In the genomic region with DNA sequence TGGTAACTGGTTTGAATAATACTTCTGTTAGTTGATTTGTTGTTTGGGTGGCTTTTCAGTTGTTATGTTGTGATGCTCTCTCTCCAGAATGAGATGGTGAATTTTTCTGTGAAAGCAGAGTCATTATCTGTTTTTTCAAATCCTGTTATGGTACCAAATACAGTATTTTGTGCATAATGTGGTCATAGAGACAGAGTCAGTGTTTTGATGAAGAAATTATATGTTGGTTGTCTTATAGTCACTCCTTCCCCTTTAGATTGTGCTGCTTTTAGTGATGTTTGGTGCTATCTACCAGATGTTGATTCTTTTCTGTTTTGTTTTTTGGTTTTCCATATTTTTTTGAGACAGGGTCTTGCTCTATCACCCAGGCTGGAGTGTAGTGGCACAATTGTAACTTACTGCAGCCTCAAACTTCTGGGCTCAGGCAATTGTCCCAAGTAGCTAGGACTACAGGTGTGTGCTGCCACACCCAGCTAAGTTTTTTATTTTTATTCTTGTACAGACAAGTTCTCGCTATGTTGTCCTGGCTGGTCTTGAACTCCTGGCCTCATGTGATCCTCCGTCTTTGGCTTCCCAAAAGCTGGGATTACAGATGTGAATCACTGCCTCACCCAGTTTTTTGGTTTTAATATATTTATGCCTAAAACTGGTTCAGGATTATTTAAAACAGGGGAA, we compare ENCODE assay signal across 12 cellular contexts. TPM values are rescaled to one million over a fixed set of nuclear protein-coding genes. Genes with fewer than 3 reads are reported as not detected.
A peak's percentile ranks its signal among the peaks of the same experiment; 100 is the strongest.
DNase-seq lines count a peak whose midpoint lies in the region; ATAC-seq and TF ChIP-seq lines count a peak whose summit lies in the region.
"Had no signal": no experiment of that assay in that cellular context is flagged by ENCODE, and none has a peak within 500 bp of the region (broad histone marks: within the 10 kb centered on the region; RNA-seq: fewer than 3 reads in every experiment).

No MANE protein-coding gene starts in this region.

- H3K27me3 ChIP-seq in OCI-LY3 (ENCODE audit: low read depth, low read length) = no peaks in the 10 kb centered on the region
- H3K27me3 ChIP-seq: esophagus muscularis mucosa had no signal

- no peak for DNase-seq in activated naive CD8-positive, alpha-beta T cell treated with anti-CD3 and anti-CD28 coated beads for 36 hours
- DNase-seq in immature natural killer cell (no peak), type B pancreatic cell (ENCODE audit: extremely low spot score, unreplicated experiment) (no peak), DMS153 treated with DMSO at 0.1 percent for 48 hours (lab: John Stamatoyannopoulos, UW; ENCODE audit: unreplicated experiment) (no peak), mesothelial cell of epicardium (ENCODE audit: low spot score in 2 of 2, unreplicated experiment in 2 of 2) (no peak)
- DNase-seq: activated CD4-positive, alpha-beta T cell treated with anti-CD3 and anti-CD28 coated beads for 1 hour; stimulated activated naive CD4-positive, alpha-beta T cell treated with Interleukin-2 at 50 U/mL for 16 hours had no signal

- ATAC-seq in SK-N-SH treated with all-trans-retinoic acid at 6 μM for 48 hours = no peak

- peak overlapping the region; percentile 6; the same call in 1 of the 2 replicates for H3K9ac ChIP-seq in OCI-LY3 (ENCODE audit: low read length)

- H3K4me2 ChIP-seq in OCI-LY3 (ENCODE audit: low read length) = peak overlapping the region; percentile 58

- no peak overlapping the region for H2AFZ ChIP-seq in OCI-LY3 (ENCODE audit: low read depth, low read length)

- H3K4me1 ChIP-seq in OCI-LY3 (ENCODE audit: low read length) = peaks cover 59% of the 10 kb centered on the region

- peak overlapping the region; percentile 67 for H3K4me3 Mint-ChIP-seq in activated naive CD8-positive, alpha-beta T cell
- no peak overlapping the region for H3K4me3 Mint-ChIP-seq in activated naive CD8-positive, alpha-beta T cell treated with anti-CD3 and anti-CD28 coated beads for 36 hours
- H3K4me3 Mint-ChIP-seq in immature natural killer cell (peak overlapping the region in 3 of 5 donors; percentile 16 to 84 (median 43)), type B pancreatic cell (no peak overlapping the region), mesothelial cell of epicardium (no peak overlapping the region)

- no peaks in the 10 kb centered on the region for H3K9me3 ChIP-seq in OCI-LY3 (ENCODE audit: insufficient read depth, low read length)
- H3K9me3 ChIP-seq: esophagus muscularis mucosa had no signal

- peaks cover 46% of the 10 kb centered on the region for H4K20me1 ChIP-seq in OCI-LY3 (ENCODE audit: insufficient read depth, low read length)

- peaks cover 85% of the 10 kb centered on the region for H3K4me1 Mint-ChIP-seq in activated naive CD8-positive, alpha-beta T cell (ENCODE audit: low read depth)
- peaks cover 71% of the 10 kb centered on the region for H3K4me1 Mint-ChIP-seq in activated naive CD8-positive, alpha-beta T cell treated with anti-CD3 and anti-CD28 coated beads for 36 hours
- H3K4me1 Mint-ChIP-seq in immature natural killer cell = peaks cover 82 to 96% of the 10 kb centered on the region in 2 donors
- peaks cover 28% of the 10 kb centered on the region for H3K4me1 Mint-ChIP-seq in type B pancreatic cell (ENCODE audit: unreplicated experiment)
- peaks cover 16% of the 10 kb centered on the region for H3K4me1 Mint-ChIP-seq in mesothelial cell of epicardium

- peak overlapping the region; percentile 24 for H3K4me3 ChIP-seq in OCI-LY3 (ENCODE audit: low read length)

- peaks cover 3% of the 10 kb centered on the region for H3K36me3 ChIP-seq in OCI-LY3 (replicated peaks; ENCODE audit: low read depth, low read length)
- H3K36me3 ChIP-seq: esophagus muscularis mucosa had no signal

- H3K27ac Mint-ChIP-seq in activated naive CD8-positive, alpha-beta T cell = no peak overlapping the region
- no peak overlapping the region for H3K27ac Mint-ChIP-seq in activated naive CD8-positive, alpha-beta T cell treated with anti-CD3 and anti-CD28 coated beads for 36 hours
- H3K27ac Mint-ChIP-seq in immature natural killer cell = peak overlapping the region in 4 of 6 donors; percentile 0 to 62 (median 52)
- peak overlapping the region; percentile 22 for H3K27ac Mint-ChIP-seq in type B pancreatic cell
- H3K27ac Mint-ChIP-seq in mesothelial cell of epicardium = no peak overlapping the region

- TF ChIP-seq CTCF in OCI-LY3 (IDR thresholded peaks at IDR 0.05; ENCODE audit: low read depth, low read length) = no peak
- TF ChIP-seq CTCF in type B pancreatic cell (conservative IDR thresholded peaks at IDR 0.05) = no peak
- no peak for TF ChIP-seq CTCF in mesothelial cell of epicardium (IDR thresholded peaks at IDR 0.05; ENCODE audit: unreplicated experiment)

- H3K27ac ChIP-seq in OCI-LY3 (ENCODE audit: low read length) = 0 out of 2 replicates have a peak overlapping the region, but pooled peaks have one; percentile 8
- H3K27ac ChIP-seq: esophagus muscularis mucosa had no signal

- H3K9me3 Mint-ChIP-seq in activated naive CD8-positive, alpha-beta T cell (ENCODE audit: low read depth) = no peaks in the 10 kb centered on the region
- no peaks in the 10 kb centered on the region for H3K9me3 Mint-ChIP-seq in activated naive CD8-positive, alpha-beta T cell treated with anti-CD3 and anti-CD28 coated beads for 36 hours
- H3K9me3 Mint-ChIP-seq in immature natural killer cell (no peaks in the 10 kb centered on the region), type B pancreatic cell (no peaks in the 10 kb centered on the region), mesothelial cell of epicardium (no peaks in the 10 kb centered on the region)
- H3K9me3 Mint-ChIP-seq: IgD-negative memory B cell had no signal

- H3K27me3 Mint-ChIP-seq in activated naive CD8-positive, alpha-beta T cell = no peaks in the 10 kb centered on the region
- H3K27me3 Mint-ChIP-seq in activated naive CD8-positive, alpha-beta T cell treated with anti-CD3 and anti-CD28 coated beads for 36 hours = no peaks in the 10 kb centered on the region
- peaks cover 0 to 3% (median 0%) of the 10 kb centered on the region in 3 donors for H3K27me3 Mint-ChIP-seq in immature natural killer cell (ENCODE audit: low read depth in 3 of 3)
- H3K27me3 Mint-ChIP-seq in type B pancreatic cell = no peaks in the 10 kb centered on the region
- H3K27me3 Mint-ChIP-seq in mesothelial cell of epicardium (ENCODE audit: low read depth) = no peaks in the 10 kb centered on the region
- H3K27me3 Mint-ChIP-seq: IgD-negative memory B cell had no signal

- peaks cover 86% of the 10 kb centered on the region for H3K79me2 ChIP-seq in OCI-LY3 (ENCODE audit: low read length)

- peaks cover 4% of the 10 kb centered on the region for H3K36me3 Mint-ChIP-seq in activated naive CD8-positive, alpha-beta T cell
- H3K36me3 Mint-ChIP-seq in activated naive CD8-positive, alpha-beta T cell treated with anti-CD3 and anti-CD28 coated beads for 36 hours = peaks cover 13% of the 10 kb centered on the region
- H3K36me3 Mint-ChIP-seq in immature natural killer cell (no peaks in the 10 kb centered on the region), type B pancreatic cell (peaks cover 3% of the 10 kb centered on the region), mesothelial cell of epicardium (no peaks in the 10 kb centered on the region)
- H3K36me3 Mint-ChIP-seq: IgD-negative memory B cell had no signal

TF ChIP-seq in SK-N-SH treated with all-trans-retinoic acid at 6 μM for 48 hours, 23 proteins besides CTCF, POLR2A, EP300 and RAD21 (continues in another document):
- no peak for TF ChIP-seq CREB5 (CRISPR knock-in tag; IDR thresholded peaks at IDR 0.05; ENCODE audit: low read depth)
- no peak for TF ChIP-seq TOX (CRISPR knock-in tag; IDR thresholded peaks at IDR 0.05; ENCODE audit: borderline replicate concordance)
- TF ChIP-seq PPARA (CRISPR knock-in tag; IDR thresholded peaks at IDR 0.05; ENCODE audit: borderline replicate concordance) = no peak
- no peak for TF ChIP-seq OSR1 (CRISPR knock-in tag; IDR thresholded peaks at IDR 0.05)
- no peak for TF ChIP-seq ZC3H10 (CRISPR knock-in tag; IDR thresholded peaks at IDR 0.05)
- no peak for TF ChIP-seq ZNF565 (CRISPR knock-in tag; conservative IDR thresholded peaks at IDR 0.05; ENCODE audit: low read depth)
- TF ChIP-seq POU6F1 (CRISPR knock-in tag; IDR thresholded peaks at IDR 0.05; ENCODE audit: borderline replicate concordance, low read depth) = no peak

RNA-seq across cellular contexts. Expression of gene PPP2R5A, which starts 7.2 kb away (rescaled TPM):
- total RNA-seq in activated naive CD8-positive, alpha-beta T cell treated with anti-CD3 and anti-CD28 coated beads for 36 hours = 10 to 100 TPM; 32.9 to 34.3 TPM
- 10 to 100 TPM; 57.0 to 87.2 (median 64.6) TPM for polyA plus RNA-seq in immature natural killer cell
- total RNA-seq in type B pancreatic cell (ENCODE audit: low replicate concordance) (20.6 and 34.0 TPM in 2 replicates), mesothelial cell of epicardium (10.1 to 11.6 TPM (median 10.7 TPM) in 3 replicates)

Comparison
In these comparisons a context has a peak if more than half of its experiments do, and no peak if none do; other contexts are left out.
1. H3K4me3 Mint-ChIP-seq: peak in activated naive CD8-positive, alpha-beta T cell (single experiment) and immature natural killer cell (3 of 5); none in activated naive CD8-positive, alpha-beta T cell treated with anti-CD3 and anti-CD28 coated beads for 36 hours (single experiment), type B pancreatic cell (single experiment) and mesothelial cell of epicardium (single experiment).
2. H3K27ac Mint-ChIP-seq: peak in immature natural killer cell (4 of 6) and type B pancreatic cell (single experiment); none in activated naive CD8-positive, alpha-beta T cell (single experiment), activated naive CD8-positive, alpha-beta T cell treated with anti-CD3 and anti-CD28 coated beads for 36 hours (single experiment) and mesothelial cell of epicardium (single experiment).